24 cellular contexts compared by ENCODE assay signal in the genomic region with DNA sequence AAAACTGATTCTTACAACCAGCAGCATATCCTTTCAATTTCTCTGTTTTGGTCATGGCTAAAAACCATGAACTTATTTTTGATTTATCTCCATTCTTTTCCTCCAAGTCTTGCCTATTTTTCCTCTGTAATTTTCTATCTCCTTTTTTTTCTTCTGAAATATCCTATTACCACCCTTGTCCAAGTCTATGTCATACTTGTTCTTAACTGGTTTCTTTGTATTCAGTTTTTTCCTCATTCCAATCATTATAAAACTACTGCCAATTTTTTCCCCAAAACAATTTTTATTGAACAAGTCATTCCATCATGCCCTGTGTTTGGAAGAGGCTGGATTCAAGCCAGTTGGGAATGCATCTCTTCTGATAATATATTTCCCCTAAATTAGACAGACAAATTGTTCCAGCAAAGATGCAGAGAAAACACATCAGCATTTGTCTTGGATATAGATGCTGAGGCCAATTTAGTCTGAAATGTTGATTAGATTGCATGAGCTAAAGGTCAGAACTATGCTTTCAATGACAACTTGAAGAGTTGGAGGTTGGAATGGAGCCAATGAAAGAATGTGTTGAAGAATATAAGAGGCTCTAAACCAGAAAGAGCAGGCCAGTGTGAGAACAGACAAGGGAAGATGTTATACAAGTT. TPM values are rescaled to one million over a fixed set of nuclear protein-coding genes. Genes with fewer than 3 reads are reported as not detected.
DNase-seq lines count a peak whose midpoint lies in the region; ATAC-seq and TF ChIP-seq lines count a peak whose summit lies in the region.
"Had no signal": no experiment of that assay in that cellular context is flagged by ENCODE, and none has a peak within 500 bp of the region (broad histone marks: within the 10 kb centered on the region; RNA-seq: fewer than 3 reads in every experiment).

No MANE protein-coding gene starts in this region.

- TF ChIP-seq POLR2A in right lobe of liver (IDR thresholded peaks at IDR 0.05): no peak

- TF ChIP-seq CTCF in liver (IDR thresholded peaks at IDR 0.05; ENCODE audit: low read depth, low read length, missing input control): no peak
- TF ChIP-seq CTCF in right lobe of liver (IDR thresholded peaks at IDR 0.05): no peak

- ATAC-seq in right lobe of liver: no peak
- ATAC-seq in GM18867 (IDR thresholded peaks at IDR 0.05; ENCODE audit: unreplicated experiment): no peak
- ATAC-seq in GM18868 (IDR thresholded peaks at IDR 0.05; ENCODE audit: unreplicated experiment): no peak
- ATAC-seq: WTC11 had no signal

- DNase-seq in right lobe of liver (no peak), adipocyte (ENCODE audit: low read depth) (peak; percentile 29), left kidney (ENCODE audit: low read depth, low spot score) (peak; percentile 3), kidney tubule cell (ENCODE audit: low spot score) (no peak), ureter (ENCODE audit: low spot score) (no peak)
- DNase-seq: activated CD4-positive, alpha-beta memory T cell treated with anti-CD3 and anti-CD28 coated beads, Interleukin-2, amount 10 ng/mL, durations not matched to agents 7 days and 5 days; activated naive CD4-positive, alpha-beta T cell treated with anti-CD3 and anti-CD28 coated beads for 36 hours; activated T-cell treated with anti-CD3 and anti-CD28 coated beads, Interleukin-2, amount 50 U/mL, for 1 hour; anterior cingulate cortex; CD8-positive, alpha-beta memory T cell; foreskin fibroblast; kidney; NCI-H1417 treated with DMSO at 0.1 percent for 48 hours; NCI-H2171 treated with DMSO at 0.1 percent for 48 hours; PC-9; substantia nigra had no signal

- H3K9me3 ChIP-seq in liver (ENCODE audit: control insufficient read depth in 4 of 4, low read length in 3 of 4): no peaks in the 10 kb centered on the region
- no peaks in the 10 kb centered on the region for H3K9me3 ChIP-seq in right lobe of liver
- H3K9me3 ChIP-seq in adipocyte (ENCODE audit: control insufficient read depth, low read length): no peaks in the 10 kb centered on the region
- H3K9me3 ChIP-seq: prostate gland, SJCRH30 had no signal

- H3K27me3 ChIP-seq in liver (ENCODE audit: control insufficient read depth in 4 of 4, insufficient read depth in 4 of 4, low read length in 3 of 4) (no peaks in the 10 kb centered on the region), right lobe of liver (no peaks in the 10 kb centered on the region), adipocyte (replicated peaks; ENCODE audit: control insufficient read depth, insufficient read depth, low read length) (no peaks in the 10 kb centered on the region)
- H3K27me3 ChIP-seq: SJCRH30 had no signal

- intact Hi-C loops in right lobe of liver (cut with DNase I): no loop called here

- TF ChIP-seq RAD21 in liver (IDR thresholded peaks at IDR 0.05): no peak

- H3K36me3 ChIP-seq in liver (ENCODE audit: control insufficient read depth in 4 of 4, insufficient read depth in 3 of 4, low read depth in 1 of 4, low read length in 3 of 4) (no peaks in the 10 kb centered on the region), right lobe of liver (no peaks in the 10 kb centered on the region), adipocyte (ENCODE audit: control insufficient read depth, insufficient read depth, low read length, severe bottlenecking) (no peaks in the 10 kb centered on the region)
- H3K36me3 ChIP-seq: prostate gland, SJCRH30 had no signal

- H3K27ac ChIP-seq in liver (ENCODE audit: low read depth in 1 of 2, low read length in 2 of 2) (no peak overlapping the region), right lobe of liver (no peak overlapping the region)
- H3K27ac ChIP-seq: PC-9, prostate gland, SJCRH30 had no signal

- H3K4me1 ChIP-seq in liver (ENCODE audit: control insufficient read depth in 4 of 4, insufficient read depth in 4 of 4, low read length in 3 of 4) (no peaks in the 10 kb centered on the region), right lobe of liver (no peaks in the 10 kb centered on the region), adipocyte (ENCODE audit: control insufficient read depth, insufficient read depth, low read length) (peaks cover 8% of the 10 kb centered on the region)
- H3K4me1 ChIP-seq: prostate gland, SJCRH30 had no signal

- H3K9ac ChIP-seq in liver (ENCODE audit: low read depth in 1 of 2, low read length in 2 of 2) (no peak overlapping the region), adipocyte (ENCODE audit: low read length) (peak overlapping the region; percentile 9)

- H3K4me3 ChIP-seq in liver (ENCODE audit: low read depth in 1 of 3, low read length in 3 of 3) (no peak overlapping the region), right lobe of liver (no peak overlapping the region), adipocyte (ENCODE audit: low read length) (no peak overlapping the region)
- H3K4me3 ChIP-seq: PC-9, prostate gland, SJCRH30 had no signal

TF ChIP-seq in liver, 16 proteins besides CTCF, POLR2A, EP300 and RAD21:
- TF ChIP-seq FOXA2 (IDR thresholded peaks at IDR 0.05) (no peak), NR2F2 (IDR thresholded peaks at IDR 0.05) (peak; percentile 77), GABPA (IDR thresholded peaks at IDR 0.05 in 1 of 2, conservative IDR thresholded peaks at IDR 0.05 in 1 of 2) (no peak), YY1 (IDR thresholded peaks at IDR 0.05) (no peak), SP1 (IDR thresholded peaks at IDR 0.05) (no peak)
- TF ChIP-seq, protein P1, sequence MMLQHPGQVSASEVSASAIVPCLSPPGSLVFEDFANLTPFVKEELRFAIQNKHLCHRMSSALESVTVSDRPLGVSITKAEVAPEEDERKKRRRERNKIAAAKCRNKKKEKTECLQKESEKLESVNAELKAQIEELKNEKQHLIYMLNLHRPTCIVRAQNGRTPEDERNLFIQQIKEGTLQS (IDR thresholded peaks at IDR 0.05): no peak
TF ChIP-seq in liver: peak in this region for 1.

RNA-seq across cellular contexts. Expression of a gene that starts 30.7 kb away (rescaled TPM):
- total RNA-seq in liver (under 1 TPM; 0.08 to 0.09 TPM), right lobe of liver (under 1 TPM in 1 of 6 experiments, not detected in 5; 0.06 TPM), ureter (0.57 TPM)
- polyA plus RNA-seq in liver: under 1 TPM in 1 of 2 donors, not detected in 1; 0.01 TPM
- total RNA-seq: activated CD4-positive, alpha-beta memory T cell treated with anti-CD3 and anti-CD28 coated beads, Interleukin-2, amount 10 ng/mL, durations not matched to agents 7 days and 5 days; activated naive CD4-positive, alpha-beta T cell treated with anti-CD3 and anti-CD28 coated beads for 36 hours; CD8-positive, alpha-beta memory T cell; mesenteric fat pad; PC-9; T-helper 2 cell treated with Interferon-gamma antibody and Interleukin-4, amounts not matched to agents 100 ng/mL and 5 ng/mL, for 36 hours had no signal
- polyA plus RNA-seq: CD8-positive, alpha-beta memory T cell had no signal

Comparison
In these comparisons a context has a peak if more than half of its experiments do, and no peak if none do; other contexts are left out.
1. DNase-seq: peak in adipocyte (single experiment) and left kidney (single experiment); none in right lobe of liver (0 of 3), kidney tubule cell (single experiment) and ureter (single experiment).